In genomic region chr1:172343246-172344099, GRCh38 we compare ENCODE assay signal across 8 cellular contexts.
DNase-seq lines count a peak whose midpoint lies in the region; ATAC-seq and TF ChIP-seq lines count a peak whose summit lies in the region.

No MANE protein-coding gene starts in this region.

- no peaks in the 10 kb centered on the region for H3K36me3 ChIP-seq in thoracic aorta

- H3K36me3 Mint-ChIP-seq in activated T-cell treated with anti-CD3 and anti-CD28 coated beads, Interleukin-2, amount 50 U/mL, for 72 hours (ENCODE audit: insufficient read depth in 2 of 2), result peaks cover 8 to 21% of the 10 kb centered on the region in 2 donors

- H3K4me1 Mint-ChIP-seq in activated T-cell treated with anti-CD3 and anti-CD28 coated beads, Interleukin-2, amount 50 U/mL, for 72 hours (ENCODE audit: low read depth), result peaks cover 53% of the 10 kb centered on the region

- DNase-seq in activated T-cell treated with anti-CD3 and anti-CD28 coated beads, Interleukin-2, amount 50 U/mL, for 72 hours, result no peak
- no peak for DNase-seq in activated T-cell treated with anti-CD3 and anti-CD28 coated beads, Interleukin-2, amount 50 U/mL, for 48 hours
- DNase-seq in glomerular endothelial cell (ENCODE audit: extremely low read depth, low read depth, low spot score) (peak; percentile 57), thoracic aorta (ENCODE audit: low spot score) (no peak), NCI-H1048 (lab: John Stamatoyannopoulos, UW) (no peak), HuH-7 (ENCODE audit: low spot score) (no peak), NCI-H146 (lab: John Stamatoyannopoulos, UW) (no peak)

- peak overlapping the region; percentile 59 to 66 for H3K27ac ChIP-seq in thoracic aorta

- TF ChIP-seq CTCF in thoracic aorta (IDR thresholded peaks at IDR 0.05), result no peak

- H3K4me3 Mint-ChIP-seq in activated T-cell treated with anti-CD3 and anti-CD28 coated beads, Interleukin-2, amount 50 U/mL, for 72 hours, result peak overlapping the region; percentile 7 to 25

- H3K4me1 ChIP-seq in thoracic aorta (ENCODE audit: control insufficient read depth in 1 of 2, low read depth in 2 of 2), result peaks cover 14 to 19% of the 10 kb centered on the region in 2 donors

- peak in 1 of 2 donors; percentile 24 for ATAC-seq in activated T-cell treated with anti-CD3 and anti-CD28 coated beads, Interleukin-2, amount 50 U/mL, for 72 hours (replicated peaks in 1 of 2)
- ATAC-seq in SK-N-SH treated with all-trans-retinoic acid at 6 μM for 48 hours (peak; percentile 93), thoracic aorta (ENCODE audit: insufficient number of reproducible peaks, low FRiP score, low read depth) (peak; percentile 17)

- H3K4me3 ChIP-seq in thoracic aorta, result peak overlapping the region; percentile 57

- peaks cover 6% of the 10 kb centered on the region for H3K9me3 ChIP-seq in thoracic aorta

- H3K27me3 ChIP-seq in thoracic aorta (replicated peaks; ENCODE audit: insufficient read depth), result no peaks in the 10 kb centered on the region

- no peaks in the 10 kb centered on the region for H3K27me3 Mint-ChIP-seq in activated T-cell treated with anti-CD3 and anti-CD28 coated beads, Interleukin-2, amount 50 U/mL, for 72 hours (ENCODE audit: low read depth)

- H3K9me3 Mint-ChIP-seq in activated T-cell treated with anti-CD3 and anti-CD28 coated beads, Interleukin-2, amount 50 U/mL, for 72 hours, result peaks cover 14% of the 10 kb centered on the region in 2 donors

- peak overlapping the region; percentile 0 for H3K27ac Mint-ChIP-seq in activated T-cell treated with anti-CD3 and anti-CD28 coated beads, Interleukin-2, amount 50 U/mL, for 72 hours

TF ChIP-seq in SK-N-SH treated with all-trans-retinoic acid at 6 μM for 48 hours, 23 proteins besides CTCF, POLR2A, EP300 and RAD21:
- TF ChIP-seq ZNF8 (CRISPR knock-in tag; IDR thresholded peaks at IDR 0.05) (no peak), PPARA (CRISPR knock-in tag; IDR thresholded peaks at IDR 0.05; ENCODE audit: borderline replicate concordance) (no peak), ARNTL (CRISPR knock-in tag; IDR thresholded peaks at IDR 0.05; ENCODE audit: borderline replicate concordance, low read depth) (no peak), BACH2 (CRISPR knock-in tag; IDR thresholded peaks at IDR 0.05; ENCODE audit: borderline replicate concordance) (no peak), CSDC2 (CRISPR knock-in tag; IDR thresholded peaks at IDR 0.05) (no peak), TOX (CRISPR knock-in tag; IDR thresholded peaks at IDR 0.05; ENCODE audit: borderline replicate concordance) (peak; percentile 27; the same call in 1 of the 2 replicates)
